In genomic region chr3:120039642-120040610, GRCh38 we compare ENCODE assay signal across 14 cellular contexts. TPM values are rescaled to one million over a fixed set of nuclear protein-coding genes. Genes with fewer than 3 reads are reported as not detected.
DNase-seq lines count a peak whose midpoint lies in the region; ATAC-seq, FAIRE-seq and TF ChIP-seq lines count a peak whose summit lies in the region.
"Had no signal": no experiment of that assay in that cellular context is flagged by ENCODE, and none has a peak within 500 bp of the region (broad histone marks: within the 10 kb centered on the region; RNA-seq: fewer than 3 reads in every experiment).

No MANE protein-coding gene starts in this region.

- H3K27ac ChIP-seq in HepG2 (ENCODE audit: extremely low read length, insufficient read depth, low read length), result no peak overlapping the region
- H3K27ac ChIP-seq in right lobe of liver, result no peak overlapping the region
- H3K27ac ChIP-seq in OCI-LY1 (ENCODE audit: low read depth, low read length, poor library complexity, severe bottlenecking), result no peak overlapping the region
- H3K27ac ChIP-seq in endodermal cell (ENCODE audit: low read depth, low read length), result no peak overlapping the region
- H3K27ac ChIP-seq in smooth muscle cell (ENCODE audit: low read depth), result peak overlapping the region; percentile 48
- H3K27ac ChIP-seq: BLaER1, upper lobe of left lung had no signal

- H3K4me2 ChIP-seq in HepG2 (ENCODE audit: low read depth, low read length) (no peak overlapping the region), OCI-LY1 (ENCODE audit: low read length) (no peak overlapping the region), smooth muscle cell (peak overlapping the region; percentile 51)
- H3K4me2 ChIP-seq: BLaER1 had no signal

- CTCF ChIA-PET in HepG2 (lab: Yijun Ruan, JAX; ENCODE audit: low intra/inter-chr PET ratio, low total read pairs), result interaction anchor here (0.6 kb wide), 1 partner anchor 54 kb away, joined by 3 read pairs; no protein-coding TSS in a partner anchor

- H3K4me3 ChIP-seq in HepG2 (replicated peaks in 1 of 3; ENCODE audit: insufficient read depth in 1 of 3, low read depth in 2 of 3, low read length in 3 of 3) (no peak overlapping the region), right lobe of liver (no peak overlapping the region), OCI-LY1 (ENCODE audit: low read depth, low read length, poor library complexity, severe bottlenecking) (no peak overlapping the region), endodermal cell (ENCODE audit: low read length) (peak overlapping the region; percentile 51), smooth muscle cell (no peak overlapping the region)
- H3K4me3 ChIP-seq: BLaER1, upper lobe of left lung had no signal

- no peaks in the 10 kb centered on the region for H3K4me1 ChIP-seq in HepG2 (ENCODE audit: insufficient read depth, low read length)
- H3K4me1 ChIP-seq in right lobe of liver, result no peaks in the 10 kb centered on the region
- H3K4me1 ChIP-seq in OCI-LY1 (ENCODE audit: insufficient read depth, low read length, severe bottlenecking), result no peaks in the 10 kb centered on the region
- H3K4me1 ChIP-seq in endodermal cell (ENCODE audit: control insufficient read depth, insufficient read depth, low read length), result no peaks in the 10 kb centered on the region
- peaks cover 31% of the 10 kb centered on the region for H3K4me1 ChIP-seq in smooth muscle cell (ENCODE audit: low read depth)
- H3K4me1 ChIP-seq: BLaER1 had no signal

- H3F3A ChIP-seq in OCI-LY1 (ENCODE audit: insufficient read depth, low read length), result no peaks in the 10 kb centered on the region
- H3F3A ChIP-seq in smooth muscle cell (ENCODE audit: low read depth), result no peaks in the 10 kb centered on the region

- H3K36me3 ChIP-seq in HepG2 (replicated peaks in 1 of 2; ENCODE audit: control insufficient read depth in 1 of 2, insufficient read depth in 2 of 2, low read length in 2 of 2), result peaks cover 0 to 2% of the 10 kb centered on the region in 2 experiments; a peak in 2 of 5 replicates
- no peaks in the 10 kb centered on the region for H3K36me3 ChIP-seq in right lobe of liver
- H3K36me3 ChIP-seq in OCI-LY1 (ENCODE audit: insufficient read depth, low read length), result peaks cover 28% of the 10 kb centered on the region
- H3K36me3 ChIP-seq in endodermal cell (ENCODE audit: control insufficient read depth, insufficient read depth, low read length), result peaks cover 19% of the 10 kb centered on the region
- H3K36me3 ChIP-seq in smooth muscle cell (ENCODE audit: low read depth), result no peaks in the 10 kb centered on the region

- ATAC-seq in HepG2 (no peak), right lobe of liver (no peak), HG03025 (IDR thresholded peaks at IDR 0.05; ENCODE audit: low FRiP score, unreplicated experiment) (no peak)

- H3K27ac Mint-ChIP-seq in endodermal cell, result no peak overlapping the region

- no peak overlapping the region for H3K4me3 Mint-ChIP-seq in endodermal cell

- H3K27me3 Mint-ChIP-seq in endodermal cell (ENCODE audit: insufficient read depth), result no peaks in the 10 kb centered on the region

- TF ChIP-seq CTCF in HepG2 (CRISPR knock-in tag; IDR thresholded peaks at IDR 0.05) (peak; percentile 16; the same call in 1 of the 2 replicates), right lobe of liver (IDR thresholded peaks at IDR 0.05) (peak in 1 of 4 donors; percentile 10), OCI-LY1 (IDR thresholded peaks at IDR 0.05; ENCODE audit: low read length) (peak; percentile 43; the same call in 1 of the 2 replicates), endodermal cell (conservative IDR thresholded peaks at IDR 0.05) (peak; percentile 66), smooth muscle cell (IDR thresholded peaks at IDR 0.05; ENCODE audit: borderline replicate concordance, insufficient read depth, poor library complexity, severe bottlenecking) (peak; percentile 71)

- peaks cover 4% of the 10 kb centered on the region for H4K20me1 ChIP-seq in HepG2 (ENCODE audit: insufficient read depth, low read length)
- H4K20me1 ChIP-seq in OCI-LY1 (ENCODE audit: insufficient read depth, low read length), result no peaks in the 10 kb centered on the region
- H4K20me1 ChIP-seq in smooth muscle cell (ENCODE audit: low read depth), result peaks cover 100% of the 10 kb centered on the region

- H2AFZ ChIP-seq in HepG2 (ENCODE audit: low read length), result no peak overlapping the region
- no peak overlapping the region for H2AFZ ChIP-seq in OCI-LY1 (ENCODE audit: low read length)
- no peak overlapping the region for H2AFZ ChIP-seq in smooth muscle cell (ENCODE audit: low read depth)

- H3K9me3 Mint-ChIP-seq in endodermal cell, result peaks cover 29% of the 10 kb centered on the region

- TF ChIP-seq EP300 in HepG2 (IDR thresholded peaks at IDR 0.05; ENCODE audit: low read depth in 2 of 2, low read length in 2 of 2) (no peak), HepG2 (CRISPR knock-in tag; IDR thresholded peaks at IDR 0.05; ENCODE audit: borderline replicate concordance) (no peak)

- WGBS in HepG2 (ENCODE audit: low lambda C conversion rate), result 99% methylated on average over 20 of the region's 20 CpGs
- 98% methylated on average over 16 of the region's 20 CpGs for WGBS in right lobe of liver (ENCODE audit: insufficient coverage, low coverage, low lambda C conversion rate, missing lambda C conversion rate)
- 96 to 97% methylated on average over 14 to 20 of the region's 20 CpGs for WGBS in endodermal cell (ENCODE audit: insufficient coverage in 1 of 2, insufficient read length in 1 of 2), 2 experiments
- WGBS in smooth muscle cell (ENCODE audit: low lambda C conversion rate), result 36% methylated on average over 20 of the region's 20 CpGs

- H3K9ac ChIP-seq in HepG2 (ENCODE audit: insufficient read depth, low read depth, low read length) (no peak overlapping the region), OCI-LY1 (ENCODE audit: low read length) (no peak overlapping the region), endodermal cell (ENCODE audit: extremely low read depth, low read length, poor library complexity, severe bottlenecking) (no peak overlapping the region), smooth muscle cell (ENCODE audit: low read depth) (no peak overlapping the region)
- H3K9ac ChIP-seq: BLaER1 had no signal

- BruUV-seq in HepG2 (replicated peaks; lab: Mats Ljungman, UMichigan), result no TSS peak

- H3K9me3 ChIP-seq in HepG2 (ENCODE audit: low read length) (peaks cover 25% of the 10 kb centered on the region), right lobe of liver (peaks cover 0 to 9% (median 3%) of the 10 kb centered on the region in 4 donors), OCI-LY1 (ENCODE audit: low read length) (peaks cover 25% of the 10 kb centered on the region), endodermal cell (ENCODE audit: control insufficient read depth, low read length) (peaks cover 82% of the 10 kb centered on the region), smooth muscle cell (replicated peaks; ENCODE audit: low read depth) (no peaks in the 10 kb centered on the region)

- no peaks in the 10 kb centered on the region; the same call in 1 of the 2 replicates for H3K9me2 ChIP-seq in OCI-LY1 (ENCODE audit: low read depth, low read length)

- in situ Hi-C loops in HepG2 (cut with HindIII; ENCODE audit: extremely low pct_ligation_motif_present, low pct_unique_long_range_greater_than_20kb), result no loop called here

- H3K27me3 ChIP-seq in HepG2 (ENCODE audit: control insufficient read depth in 1 of 2, insufficient read depth in 2 of 2, low read length in 2 of 2), result no peaks in the 10 kb centered on the region; a peak in 1 of 5 replicates
- no peaks in the 10 kb centered on the region for H3K27me3 ChIP-seq in right lobe of liver
- H3K27me3 ChIP-seq in OCI-LY1 (ENCODE audit: insufficient read depth, low read length), result no peaks in the 10 kb centered on the region
- no peaks in the 10 kb centered on the region for H3K27me3 ChIP-seq in endodermal cell (ENCODE audit: control insufficient read depth, insufficient read depth, low read length, poor library complexity, severe bottlenecking)
- H3K27me3 ChIP-seq in smooth muscle cell (ENCODE audit: low read depth), result no peaks in the 10 kb centered on the region
- H3K27me3 ChIP-seq: BLaER1, upper lobe of left lung had no signal

- no peak for FAIRE-seq in HepG2 (lab: Jason Lieb, UNC)
- FAIRE-seq: GM19239 had no signal

- DNase-seq in HepG2 (ENCODE audit: low spot score) (no peak), right lobe of liver (no peak), endodermal cell (peak; percentile 88), smooth muscle cell (lab: John Stamatoyannopoulos, UW; ENCODE audit: unreplicated experiment) (no peak), Ammon's horn (ENCODE audit: low spot score) (no peak), NCI-H1092 (lab: John Stamatoyannopoulos, UW) (no peak)
- DNase-seq: anterior cingulate cortex, hypothalamus, T1000 had no signal

- no peaks in the 10 kb centered on the region for H3K4me1 Mint-ChIP-seq in endodermal cell

- intact Hi-C loops in HepG2 (cut with micrococcal nuclease; ENCODE audit: unreplicated experiment), result no loop called here
- intact Hi-C loops in right lobe of liver (cut with DNase I), result no loop called here

- H3K36me3 Mint-ChIP-seq in endodermal cell (ENCODE audit: low read depth), result peaks cover 58% of the 10 kb centered on the region

- no peak for TF ChIP-seq RAD21 in HepG2 (CRISPR knock-in tag; IDR thresholded peaks at IDR 0.05)

- peaks cover 92% of the 10 kb centered on the region for H3K79me2 ChIP-seq in HepG2 (ENCODE audit: insufficient read depth, low read length)
- H3K79me2 ChIP-seq in OCI-LY1 (ENCODE audit: insufficient read depth, low read length), result peaks cover 64% of the 10 kb centered on the region
- peaks cover 97% of the 10 kb centered on the region for H3K79me2 ChIP-seq in smooth muscle cell (ENCODE audit: low read depth)

- POLR2A ChIA-PET in HepG2 (lab: Yijun Ruan, JAX), result no interaction called here

- no peak for TF ChIP-seq POLR2A in HepG2 (IDR thresholded peaks at IDR 0.05; ENCODE audit: insufficient read depth in 1 of 2, low read depth in 2 of 2, low read length in 2 of 2)
- TF ChIP-seq POLR2A in right lobe of liver (IDR thresholded peaks at IDR 0.05), result no peak

RNA-seq across cellular contexts. Expression of gene GSK3B, which starts 54.3 kb away (rescaled TPM):
- total RNA-seq in HepG2 (2016; rRNA removed; fragmentation: Illumina TruSeq; extraction: Trizol) (30.1 and 42.6 TPM in 2 replicates), right lobe of liver (10 to 100 TPM; 14.4 to 19.4 (median 18.4) TPM), endodermal cell (10 to 100 TPM; 57.3 to 59.8 TPM), smooth muscle cell (60.6 and 61.8 TPM in 2 replicates)
- total RNA-seq in HepG2 (2016; cell fraction: cytosol; rRNA removed; fragmentation: Illumina TruSeq; extraction: Trizol; ENCODE audit: low read depth), result 43.4 and 48.1 TPM in 2 replicates
- 27.3 and 33.3 TPM in 2 replicates for total RNA-seq in HepG2 (2016; cell fraction: insoluble cytoplasmic fraction; rRNA removed; fragmentation: Illumina TruSeq; extraction: Trizol)
- total RNA-seq in HepG2 (2016; cell fraction: membrane; rRNA removed; fragmentation: Illumina TruSeq; extraction: Trizol), result 30.5 and 34.7 TPM in 2 replicates
- total RNA-seq in HepG2 (2016; cell fraction: nucleus; rRNA removed; fragmentation: Illumina TruSeq; extraction: Trizol), result 30.5 and 39.7 TPM in 2 replicates
- polyA plus RNA-seq in HepG2 (2011; rRNA removed) (19.1 and 22.3 TPM in 2 replicates), smooth muscle cell (27.3 and 36.6 TPM in 2 replicates)
- 11.2 and 15.3 TPM in 2 replicates for polyA plus RNA-seq in HepG2 (2011; cell fraction: cytosol; rRNA removed)
- 8.4 and 11.1 TPM in 2 replicates for polyA plus RNA-seq in HepG2 (2011; cell fraction: nucleus; rRNA removed)
- 14.8 and 15.1 TPM in 2 replicates for polyA plus RNA-seq in HepG2 (2012)
- 4.8 and 7.7 TPM in 2 replicates for polyA plus RNA-seq in HepG2 (2016; cell fraction: cytosol; fragmentation: Illumina TruSeq; extraction: Trizol; ENCODE audit: low read depth)
- 27.1 and 32.0 TPM in 2 replicates for polyA plus RNA-seq in HepG2 (2016; cell fraction: insoluble cytoplasmic fraction; fragmentation: Illumina TruSeq; extraction: Trizol; ENCODE audit: low read depth)
- 13.0 and 17.1 TPM in 2 replicates for polyA plus RNA-seq in HepG2 (2016; cell fraction: membrane; fragmentation: Illumina TruSeq; extraction: Trizol; ENCODE audit: low read depth)
- polyA plus RNA-seq in HepG2 (2016; cell fraction: nucleus; fragmentation: Illumina TruSeq; extraction: Trizol; ENCODE audit: insufficient read depth, low read depth), result 23.7 and 27.1 TPM in 2 replicates
- 15.6 and 77.8 TPM in 2 replicates for polyA minus RNA-seq in HepG2 (2011; rRNA and poly(A)+ RNA removed; ENCODE audit: low replicate concordance)
- polyA minus RNA-seq in HepG2 (2011; cell fraction: cytosol; rRNA and poly(A)+ RNA removed), result 24.6 and 34.5 TPM in 2 replicates
- 61.4 and 73.0 TPM in 2 replicates for polyA minus RNA-seq in HepG2 (2011; cell fraction: nucleus; rRNA and poly(A)+ RNA removed)
- polyA plus RNA-seq in endodermal cell (2013, experiment 1 of 2), result 53.6 TPM
- 47.3 TPM for polyA plus RNA-seq in endodermal cell (2013, experiment 2 of 2)
